ENCODE assay signal across 2 cellular contexts in the genomic region with DNA sequence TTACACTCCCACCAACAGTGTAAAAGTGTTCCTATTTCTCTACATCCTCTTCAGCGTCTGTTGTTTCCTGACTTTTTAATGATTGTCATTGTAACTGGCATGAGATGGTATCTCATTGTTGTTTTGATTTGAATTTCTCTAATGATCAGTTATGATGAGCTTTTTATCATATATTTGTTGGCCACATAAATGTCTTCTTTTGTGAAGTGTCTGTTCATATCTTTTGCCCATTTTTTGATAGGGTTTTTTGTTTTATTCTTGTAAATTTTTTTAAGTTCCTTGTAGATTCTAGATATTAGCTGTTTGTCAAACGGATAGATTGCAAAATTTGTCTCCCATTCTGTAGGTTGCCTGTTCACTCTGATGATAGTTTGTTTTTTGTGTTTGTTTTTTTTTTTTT. TPM values are rescaled to one million over a fixed set of nuclear protein-coding genes. Genes with fewer than 3 reads are reported as not detected.
"Had no signal": no experiment of that assay in that cellular context is flagged by ENCODE, and none has a peak within 500 bp of the region (broad histone marks: within the 10 kb centered on the region; RNA-seq: fewer than 3 reads in every experiment).

No MANE protein-coding gene starts in this region.

RNA-seq across cellular contexts. Expression of a gene that starts 49.9 kb away (rescaled TPM):
- total RNA-seq: astrocyte, gastroesophageal sphincter had no signal
